In genomic region chr18:21803495-21803894, GRCh38 we compare ENCODE assay signal across 21 cellular contexts.
DNase-seq lines count a peak whose midpoint lies in the region; ATAC-seq, FAIRE-seq and TF ChIP-seq lines count a peak whose summit lies in the region.
"Had no signal": no experiment of that assay in that cellular context is flagged by ENCODE, and none has a peak within 500 bp of the region (broad histone marks: within the 10 kb centered on the region; RNA-seq: fewer than 3 reads in every experiment).

No MANE protein-coding gene starts in this region.

- FAIRE-seq in astrocyte (lab: Jason Lieb, UNC) = no peak
- FAIRE-seq: islet of Langerhans, pancreas had no signal

- no peaks in the 10 kb centered on the region for H3K79me2 ChIP-seq in astrocyte (ENCODE audit: insufficient read depth, low read length)

- no peaks in the 10 kb centered on the region for H3K4me1 ChIP-seq in astrocyte (ENCODE audit: insufficient read depth, low read length)
- H3K4me1 ChIP-seq: lower lobe of right lung, pancreas had no signal

- H3K36me3 Mint-ChIP-seq in Calu3 (ENCODE audit: insufficient read depth, unreplicated experiment) (no peaks in the 10 kb centered on the region), astrocyte (ENCODE audit: low read depth, unreplicated experiment) (peaks cover 5% of the 10 kb centered on the region)

- ATAC-seq in GM18909 (IDR thresholded peaks at IDR 0.05; ENCODE audit: poor library complexity, unreplicated experiment) = no peak
- ATAC-seq: heart left ventricle, lower lobe of right lung, pancreas had no signal

- H3K4me1 Mint-ChIP-seq in Calu3 (ENCODE audit: low read depth, unreplicated experiment) (peaks cover 33% of the 10 kb centered on the region), astrocyte (ENCODE audit: low read depth, unreplicated experiment) (peaks cover 3% of the 10 kb centered on the region)

- H3K27me3 ChIP-seq in astrocyte (ENCODE audit: insufficient read depth, low read length) (no peaks in the 10 kb centered on the region), MG63 (no peaks in the 10 kb centered on the region)
- H3K27me3 ChIP-seq: heart left ventricle, pancreas had no signal

- TF ChIP-seq CTCF in Calu3 (IDR thresholded peaks at IDR 0.05; ENCODE audit: unreplicated experiment) = no peak
- no peak for TF ChIP-seq CTCF in astrocyte (IDR thresholded peaks at IDR 0.05; ENCODE audit: insufficient read depth, low read depth, low read length)
- TF ChIP-seq CTCF in foreskin fibroblast (IDR thresholded peaks at IDR 0.05; ENCODE audit: low read depth, low read length) = no peak

- H3K27ac Mint-ChIP-seq in Calu3 (ENCODE audit: unreplicated experiment) (peak overlapping the region; percentile 52), astrocyte (ENCODE audit: unreplicated experiment) (no peak overlapping the region)

- CTCF ChIA-PET in Calu3 (lab: Charles Lee) = no interaction called here

- H2AFZ ChIP-seq in astrocyte (ENCODE audit: low read depth, low read length) = no peak overlapping the region

- DNase-seq in Calu3 = no peak
- DNase-seq in MV-4-11 (lab: John Stamatoyannopoulos, UW) = peak; percentile 66
- DNase-seq in astrocyte (ENCODE audit: low read depth) = peak; percentile 3
- peak; percentile 21 to 63 for DNase-seq in foreskin fibroblast
- DNase-seq in globus pallidus (ENCODE audit: low spot score) = no peak
- DNase-seq in MG63 = no peak
- no peak for DNase-seq in putamen (ENCODE audit: low spot score)
- DNase-seq: activated CD4-positive, alpha-beta T cell treated with anti-CD3 and anti-CD28 coated beads, Interleukin-2, amount 50 U/mL, for 1 hour; activated naive CD4-positive, alpha-beta T cell treated with Interleukin-2 at 50 U/mL for 16 hours; COR-L47; HCEC 1CT; heart left ventricle; lower lobe of right lung; NCI-H1694; NCI-H2227 treated with DMSO at 0.1 percent for 48 hours; pancreas; stimulated activated CD4-positive, alpha-beta T cell treated with anti-CD3 and anti-CD28 coated beads, Interleukin-4, amount 100 ng/mL, for 1 hour; substantia nigra had no signal

- intact Hi-C loops in Calu3 (cut with micrococcal nuclease; ENCODE audit: unreplicated experiment) = loop anchor here (5.0 kb wide), 1 partner anchor 41 kb away; no protein-coding TSS in a partner anchor

- no peaks in the 10 kb centered on the region for H3K9me3 ChIP-seq in astrocyte (ENCODE audit: insufficient read depth, low read depth, low read length)
- H3K9me3 ChIP-seq in MG63 = no peaks in the 10 kb centered on the region
- H3K9me3 ChIP-seq: heart left ventricle, lower lobe of right lung, pancreas had no signal

- H3K27me3 Mint-ChIP-seq in Calu3 (ENCODE audit: unreplicated experiment) (no peaks in the 10 kb centered on the region), astrocyte (ENCODE audit: low read depth, unreplicated experiment) (no peaks in the 10 kb centered on the region)

- no peak overlapping the region for H3K4me3 ChIP-seq in astrocyte (ENCODE audit: insufficient read depth, low read depth, low read length)
- no peak overlapping the region for H3K4me3 ChIP-seq in foreskin fibroblast (ENCODE audit: low read depth in 1 of 2, low read length in 2 of 2)
- no peak overlapping the region for H3K4me3 ChIP-seq in MG63
- H3K4me3 ChIP-seq: coronary artery, heart left ventricle, lower lobe of right lung, pancreas had no signal

- H3K9me3 Mint-ChIP-seq in Calu3 (ENCODE audit: low read depth, unreplicated experiment) (no peaks in the 10 kb centered on the region), astrocyte (ENCODE audit: unreplicated experiment) (peaks cover under 1% of the 10 kb centered on the region)

- no peaks in the 10 kb centered on the region for H4K20me1 ChIP-seq in astrocyte (ENCODE audit: insufficient read depth, low read length)

- H3K4me3 Mint-ChIP-seq in Calu3 (ENCODE audit: low read depth, unreplicated experiment) = no peak overlapping the region
- no peak overlapping the region for H3K4me3 Mint-ChIP-seq in astrocyte (ENCODE audit: unreplicated experiment)

- no peak overlapping the region for H3K4me2 ChIP-seq in astrocyte (ENCODE audit: low read length)

- no peak overlapping the region for H3K9ac ChIP-seq in astrocyte (ENCODE audit: low read length)

- H3K36me3 ChIP-seq in astrocyte (ENCODE audit: insufficient read depth, low read length) (peaks cover 2% of the 10 kb centered on the region), MG63 (peaks cover 13% of the 10 kb centered on the region)

- no TSS peak for BruUV-seq in Calu3 (replicated peaks; lab: Mats Ljungman, UMichigan)

- no peak overlapping the region for H3K27ac ChIP-seq in astrocyte (ENCODE audit: low read depth, low read length)
- H3K27ac ChIP-seq: coronary artery, lower lobe of right lung, pancreas had no signal

Comparison
In these comparisons a context has a peak if more than half of its experiments do, and no peak if none do; other contexts are left out.
1. DNase-seq: peak in MV-4-11 (single experiment), astrocyte (single experiment) and foreskin fibroblast (2 of 2); none in Calu3 (single experiment), globus pallidus (single experiment), MG63 (single experiment) and putamen (single experiment).